In the genomic region with DNA sequence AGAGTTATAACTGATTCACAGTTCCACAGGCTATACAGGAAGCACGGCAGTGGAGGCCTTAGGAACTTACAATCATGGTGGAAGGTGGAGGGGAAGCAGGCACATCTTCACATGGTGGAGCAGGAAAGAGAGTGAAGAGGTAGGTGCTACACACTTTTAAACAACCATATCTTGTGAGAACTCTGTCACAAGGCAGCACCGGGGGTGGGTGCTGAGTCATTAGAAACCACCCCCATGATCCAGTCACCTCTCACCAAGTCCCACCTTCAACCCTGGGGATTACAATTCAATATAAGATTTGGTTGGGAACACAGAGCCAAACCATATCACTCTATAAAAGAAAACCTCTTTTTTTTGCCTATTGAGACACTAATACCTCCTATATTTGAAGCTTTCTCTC, we compare ENCODE assay signal across 19 cellular contexts.
"Had no signal": no experiment of that assay in that cellular context is flagged by ENCODE, and none has a peak within 500 bp of the region (broad histone marks: within the 10 kb centered on the region; RNA-seq: fewer than 3 reads in every experiment).

No MANE protein-coding gene starts in this region.

- DNase-seq: cortex of kidney; effector memory CD8-positive, alpha-beta T cell; heart right ventricle; hippocampal formation; left cardiac atrium; left lung; mesendoderm; midbrain; naive thymus-derived CD4-positive, alpha-beta T cell; psoas muscle; right cardiac atrium; sigmoid colon; stimulated activated CD4-positive, alpha-beta T cell treated with anti-CD3 and anti-CD28 coated beads, Interleukin-2, amount 100 ng/mL, for 48 hours; stimulated activated naive B cell treated with anti-CD40 and anti-IgM and Interleukin-4, amounts not matched to agents 10 μg/mL and 1 μg/mL and 100 μg/mL, for 72 hours; upper lobe of left lung had no signal

- H3K4me3 ChIP-seq: gastroesophageal sphincter, heart right ventricle, left lung, neural progenitor cell, psoas muscle, sigmoid colon, thoracic aorta, tibial nerve, upper lobe of left lung had no signal
